ENCODE assay signal across 12 cellular contexts in the genomic region with DNA sequence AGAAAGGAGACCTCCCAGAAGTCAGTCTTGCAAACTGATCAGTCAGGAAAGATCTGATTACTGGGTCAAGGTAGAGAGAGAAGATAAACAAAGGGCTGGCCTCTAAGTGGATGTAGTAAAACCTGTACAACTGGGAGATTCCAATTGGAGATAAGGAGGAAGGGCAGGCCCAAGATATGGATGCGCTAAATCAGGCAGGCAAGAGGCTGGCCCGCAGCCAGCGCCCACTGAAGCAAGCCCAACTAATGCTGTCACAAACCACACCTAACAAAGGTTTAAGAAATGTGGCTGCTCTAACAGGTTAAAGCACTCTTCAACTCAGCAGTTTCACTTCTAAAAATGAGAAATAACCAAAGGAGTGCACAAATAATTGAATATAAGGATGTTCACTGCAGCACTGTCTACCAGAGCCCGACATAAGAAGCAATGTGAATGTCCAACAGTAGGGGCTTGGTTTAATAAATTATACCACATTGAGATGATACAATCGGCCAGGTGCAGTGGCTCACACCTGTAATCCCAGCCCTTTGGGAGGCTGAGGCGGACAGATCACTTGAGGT. TPM values are rescaled to one million over a fixed set of nuclear protein-coding genes. Genes with fewer than 3 reads are reported as not detected.
DNase-seq lines count a peak whose midpoint lies in the region; ATAC-seq, FAIRE-seq and TF ChIP-seq lines count a peak whose summit lies in the region.
"Had no signal": no experiment of that assay in that cellular context is flagged by ENCODE, and none has a peak within 500 bp of the region (broad histone marks: within the 10 kb centered on the region; RNA-seq: fewer than 3 reads in every experiment).

No MANE protein-coding gene starts in this region.

- H3K4me3 ChIP-seq in GM06990 (replicated peaks; ENCODE audit: low read depth, low read length) = no peak overlapping the region
- peak overlapping the region in 1 of 7 experiments; percentile 2 for H3K4me3 ChIP-seq in skin epidermis
- H3K4me3 ChIP-seq in gastrocnemius medialis = no peak overlapping the region

- in situ Hi-C loops in gastrocnemius medialis (cut with MboI; ENCODE audit: low sequenced_read_pairs in 4 of 4) = loop anchor here (5.0 to 10.0 kb wide), 3 partner anchors 68 to 73 kb away; no protein-coding TSS in a partner anchor

- ATAC-seq in gastrocnemius medialis (no peak), HG02884 (IDR thresholded peaks at IDR 0.05; ENCODE audit: unreplicated experiment) (no peak), HG03159 (IDR thresholded peaks at IDR 0.05; ENCODE audit: unreplicated experiment) (no peak)
- ATAC-seq: activated T-cell treated with anti-CD3 and anti-CD28 coated beads, Interleukin-2, amount 50 U/mL, for 72 hours had no signal

- H3K36me3 ChIP-seq in GM06990 (ENCODE audit: control insufficient read depth, insufficient read depth, low read length) = no peaks in the 10 kb centered on the region; the same call in 1 of the 2 replicates
- H3K36me3 ChIP-seq in gastrocnemius medialis = no peaks in the 10 kb centered on the region

- peak; percentile 65 for DNase-seq in GM06990 (ENCODE audit: extremely low read depth, insufficient read length)
- peak; percentile 81 for DNase-seq in NCI-H1105 treated with DMSO at 0.1 percent for 48 hours (lab: John Stamatoyannopoulos, UW)
- DNase-seq in caudate nucleus (lab: John Stamatoyannopoulos, UW) = no peak
- no peak for DNase-seq in gastrocnemius medialis
- DNase-seq in H54 (ENCODE audit: insufficient read length, low spot score) = no peak
- DNase-seq: activated T-cell treated with anti-CD3 and anti-CD28 coated beads, Interleukin-2, amount 50 U/mL, for 72 hours; GF-D8 had no signal

- TF ChIP-seq POLR2A in gastrocnemius medialis (IDR thresholded peaks at IDR 0.05) (no peak), H54 (IDR thresholded peaks at IDR 0.05; ENCODE audit: low read depth, low read length) (no peak)

- H3K4me1 ChIP-seq in gastrocnemius medialis = peaks cover 15 to 17% of the 10 kb centered on the region in 2 donors

- H3K9me3 ChIP-seq in gastrocnemius medialis = no peaks in the 10 kb centered on the region

- no peaks in the 10 kb centered on the region for H3K27me3 ChIP-seq in GM06990 (replicated peaks; ENCODE audit: control insufficient read depth, insufficient read depth, low read length)
- H3K27me3 ChIP-seq in gastrocnemius medialis = no peaks in the 10 kb centered on the region

- TF ChIP-seq CTCF in GM06990 (IDR thresholded peaks at IDR 0.05; ENCODE audit: insufficient read depth, low read length, poor library complexity, severe bottlenecking) (no peak), gastrocnemius medialis (IDR thresholded peaks at IDR 0.05 in 4 of 5, conservative IDR thresholded peaks at IDR 0.05 in 1 of 5) (no peak)

- intact Hi-C loops in gastrocnemius medialis (cut with DNase I; ENCODE audit: low total_unique reads) = loop anchor here (5.0 kb wide), 1 partner anchor 448 kb away; no protein-coding TSS in a partner anchor

- H3K27ac ChIP-seq in caudate nucleus (ENCODE audit: low read depth, low read length) (peak overlapping the region; percentile 39), skin epidermis (peak overlapping the region in 17 of 21 experiments; percentile 16 to 96 (median 64)), gastrocnemius medialis (no peak overlapping the region)

- no peak for FAIRE-seq in H54 (lab: Jason Lieb, UNC)
- FAIRE-seq: colon, GM19239 had no signal

RNA-seq across cellular contexts. Expression of a gene that starts 4.7 kb away (rescaled TPM):
- 10 to 100 TPM; 18.3 to 34.0 (median 22.4) TPM for total RNA-seq in gastrocnemius medialis

RNA-seq across cellular contexts. Expression of a gene that starts 24.4 kb away (rescaled TPM):
- total RNA-seq in gastrocnemius medialis = 1 to 10 TPM; 7.3 to 9.4 (median 8.0) TPM

RNA-seq across cellular contexts. Expression of a gene that starts 42.5 kb away (rescaled TPM):
- total RNA-seq in gastrocnemius medialis = not detected
- total RNA-seq: activated T-cell treated with anti-CD3 and anti-CD28 coated beads, Interleukin-2, amount 50 U/mL, for 72 hours had no signal

Comparison
In these comparisons a context has a peak if more than half of its experiments do, and no peak if none do; other contexts are left out.
1. DNase-seq: peak in GM06990 (single experiment) and NCI-H1105 treated with DMSO at 0.1 percent for 48 hours (single experiment); none in caudate nucleus (0 of 61), gastrocnemius medialis (0 of 2) and H54 (single experiment).
2. H3K27ac ChIP-seq: peak in caudate nucleus (single experiment) and skin epidermis (17 of 21); none in gastrocnemius medialis (0 of 4).